In genomic region chr5:67619235-67619634, GRCh38 we compare ENCODE assay signal across 13 cellular contexts.
"Had no signal": no experiment of that assay in that cellular context is flagged by ENCODE, and none has a peak within 500 bp of the region (broad histone marks: within the 10 kb centered on the region; RNA-seq: fewer than 3 reads in every experiment).

No MANE protein-coding gene starts in this region.

- H3K9me3 Mint-ChIP-seq: activated CD4-positive, alpha-beta memory T cell treated with anti-CD3 and anti-CD28 coated beads for 36 hours; natural killer cell; stimulated activated naive B cell treated with anti-CD40 and anti-IgM and Interleukin-4, amounts not matched to agents 10 μg/mL and 1 μg/mL and 100 μg/mL, for 72 hours had no signal

- H3K4me3 ChIP-seq: body of pancreas, colonic mucosa, thyroid gland had no signal

- DNase-seq: activated CD4-positive, alpha-beta memory T cell treated with anti-CD3 and anti-CD28 coated beads for 36 hours; activated CD4-positive, alpha-beta T cell treated with anti-CD3 and anti-CD28 coated beads for 4 hours; activated naive CD4-positive, alpha-beta T cell; activated T-cell treated with anti-CD3 and anti-CD28 coated beads for 4 hours; body of pancreas; central memory CD4-positive, alpha-beta T cell; colonic mucosa; natural killer cell; nucleus accumbens; posterior cingulate gyrus; stimulated activated naive B cell treated with anti-CD40 and anti-IgM and Interleukin-4, amounts not matched to agents 10 μg/mL and 1 μg/mL and 100 μg/mL, for 72 hours; T-helper 2 cell; thyroid gland had no signal

- H3K36me3 ChIP-seq: colonic mucosa, thyroid gland had no signal

- H3K27ac ChIP-seq: body of pancreas, colonic mucosa, thyroid gland had no signal

- ATAC-seq: body of pancreas; natural killer cell; stimulated activated naive B cell treated with anti-CD40 and anti-IgM and Interleukin-4, amounts not matched to agents 10 μg/mL and 1 μg/mL and 100 μg/mL, for 72 hours had no signal

- H3K27ac Mint-ChIP-seq: activated CD4-positive, alpha-beta memory T cell treated with anti-CD3 and anti-CD28 coated beads for 36 hours; natural killer cell; stimulated activated naive B cell treated with anti-CD40 and anti-IgM and Interleukin-4, amounts not matched to agents 10 μg/mL and 1 μg/mL and 100 μg/mL, for 72 hours had no signal

- H3K4me1 Mint-ChIP-seq: natural killer cell had no signal

- H3K9me3 ChIP-seq: body of pancreas, colonic mucosa, thyroid gland had no signal

- H3K27me3 Mint-ChIP-seq: activated CD4-positive, alpha-beta memory T cell treated with anti-CD3 and anti-CD28 coated beads for 36 hours had no signal

- H3K36me3 Mint-ChIP-seq: activated CD4-positive, alpha-beta memory T cell treated with anti-CD3 and anti-CD28 coated beads for 36 hours; natural killer cell; stimulated activated naive B cell treated with anti-CD40 and anti-IgM and Interleukin-4, amounts not matched to agents 10 μg/mL and 1 μg/mL and 100 μg/mL, for 72 hours had no signal

- H3K4me1 ChIP-seq: body of pancreas, colonic mucosa had no signal

- H3K4me3 Mint-ChIP-seq: activated CD4-positive, alpha-beta memory T cell treated with anti-CD3 and anti-CD28 coated beads for 36 hours; natural killer cell; stimulated activated naive B cell treated with anti-CD40 and anti-IgM and Interleukin-4, amounts not matched to agents 10 μg/mL and 1 μg/mL and 100 μg/mL, for 72 hours had no signal

- H3K27me3 ChIP-seq: body of pancreas, colonic mucosa, thyroid gland had no signal
